ENCODE assay signal across 8 cellular contexts in the genomic region with DNA sequence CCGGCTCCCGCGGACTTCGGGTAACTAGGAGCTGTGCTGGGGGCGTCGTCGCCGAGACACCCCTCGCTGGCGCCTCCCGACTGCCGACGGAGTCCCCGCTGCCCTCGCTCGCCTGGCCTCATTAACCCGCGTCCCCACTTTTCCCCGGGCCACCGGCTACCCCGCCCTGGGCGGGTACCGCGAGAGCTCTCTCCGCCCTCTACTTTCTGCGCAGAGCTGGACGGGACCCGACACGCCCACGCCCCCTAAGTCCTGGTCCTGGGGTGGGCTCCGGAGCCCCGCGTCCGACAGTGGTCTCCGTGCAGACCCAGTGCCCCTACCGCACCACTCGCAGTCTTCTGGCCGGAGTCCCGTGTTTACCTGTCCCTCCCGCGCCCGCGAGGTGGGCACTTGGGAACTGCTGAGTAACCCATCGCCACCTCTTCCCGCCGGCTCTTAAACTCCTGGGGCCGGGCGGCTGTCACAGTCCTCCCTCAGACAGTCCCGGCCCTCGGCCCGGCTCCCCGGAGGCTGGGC. TPM values are rescaled to one million over a fixed set of nuclear protein-coding genes. Genes with fewer than 3 reads are reported as not detected.
DNase-seq lines count a peak whose midpoint lies in the region; ATAC-seq and TF ChIP-seq lines count a peak whose summit lies in the region.

No MANE protein-coding gene starts in this region.

- peak overlapping the region; percentile 66 for H3K4me3 ChIP-seq in GM06990 (replicated peaks; ENCODE audit: low read depth, low read length)

- no peaks in the 10 kb centered on the region for H3K27me3 ChIP-seq in GM06990 (replicated peaks; ENCODE audit: control insufficient read depth, insufficient read depth, low read length)

- intact Hi-C loops in posterior vena cava (cut with DNase I), result loop anchor here (5.0 kb wide), 2 partner anchors 181 to 221 kb away; no protein-coding TSS in a partner anchor

- no peak for DNase-seq in GM06990 (ENCODE audit: extremely low read depth, insufficient read length)
- peak; percentile 65 for DNase-seq in RKO (ENCODE audit: low spot score)
- DNase-seq in activated gamma-delta T cell treated with anti-CD3 and anti-CD28 coated beads, Interleukin-2, amount 50 U/mL, for 16 hours (ENCODE audit: low read depth), result peak; percentile 48
- peak; percentile 61 for DNase-seq in glomerular visceral epithelial cell (ENCODE audit: extremely low spot score)
- DNase-seq in posterior vena cava (ENCODE audit: low spot score), result peak; percentile 91

- H3K36me3 ChIP-seq in GM06990 (ENCODE audit: control insufficient read depth, insufficient read depth, low read length), result peaks cover 15% of the 10 kb centered on the region

- TF ChIP-seq CTCF in GM06990 (IDR thresholded peaks at IDR 0.05; ENCODE audit: insufficient read depth, low read length, poor library complexity, severe bottlenecking), result no peak

- peak; percentile 4 for ATAC-seq in HG03442 (IDR thresholded peaks at IDR 0.05; ENCODE audit: unreplicated experiment)
- ATAC-seq in GM18511 (IDR thresholded peaks at IDR 0.05; ENCODE audit: unreplicated experiment), result no peak
- ATAC-seq in GM18861 (IDR thresholded peaks at IDR 0.05; ENCODE audit: unreplicated experiment), result no peak

RNA-seq across cellular contexts. Expression of gene TLCD1, which starts 0.4 kb away (rescaled TPM):
- total RNA-seq in posterior vena cava, result 1 to 10 TPM; 2.2 to 3.1 TPM

RNA-seq across cellular contexts. Expression of gene NEK8, which starts 2.1 kb away (rescaled TPM):
- total RNA-seq in posterior vena cava, result 1 to 10 TPM; 2.3 TPM

RNA-seq across cellular contexts. Expression of gene RPL23A, which starts 6.7 kb away (rescaled TPM):
- total RNA-seq in posterior vena cava, result 100 to 1,000 TPM; 981 to 999 TPM

RNA-seq across cellular contexts. Expression of gene RAB34, which starts 8.8 kb away (rescaled TPM):
- 10 to 100 TPM; 75.0 to 90.2 TPM for total RNA-seq in posterior vena cava

RNA-seq across cellular contexts. Expression of gene PROCA1, which starts 14.8 kb away (rescaled TPM):
- total RNA-seq in posterior vena cava, result 1 to 10 TPM; 1.2 to 2.1 TPM
